2 cellular contexts compared by ENCODE assay signal in the genomic region with DNA sequence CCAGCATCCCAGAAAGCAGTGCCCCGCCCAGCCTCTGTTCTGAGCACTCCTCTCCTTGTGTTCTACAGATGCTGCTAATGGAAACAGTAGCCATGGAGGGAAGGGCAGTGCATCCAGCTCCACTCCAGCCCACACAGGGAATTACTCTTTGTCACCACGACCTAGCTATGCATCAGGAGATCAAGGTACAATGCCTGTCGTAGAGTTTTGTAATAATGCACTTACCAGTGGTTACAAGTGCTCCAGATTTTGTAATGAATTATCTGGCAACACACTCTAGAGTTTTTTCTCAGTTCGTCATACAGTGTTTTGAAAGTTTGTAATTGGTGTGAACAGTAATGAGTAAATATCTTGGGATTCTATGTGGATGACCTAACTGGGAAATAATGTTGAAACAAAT.
TF ChIP-seq lines count a peak whose summit lies in the region.

No MANE protein-coding gene starts in this region.

TF ChIP-seq in HepG2, 621 proteins besides CTCF, POLR2A, EP300 and RAD21 (continued from another document):
- TF ChIP-seq CREB1 (IDR thresholded peaks at IDR 0.05) (0 out of 2 replicates have a peak, but pooled peaks have one; percentile 8), CREB1 (CRISPR knock-in tag; IDR thresholded peaks at IDR 0.05) (no peak)
- TF ChIP-seq, protein P1, sequence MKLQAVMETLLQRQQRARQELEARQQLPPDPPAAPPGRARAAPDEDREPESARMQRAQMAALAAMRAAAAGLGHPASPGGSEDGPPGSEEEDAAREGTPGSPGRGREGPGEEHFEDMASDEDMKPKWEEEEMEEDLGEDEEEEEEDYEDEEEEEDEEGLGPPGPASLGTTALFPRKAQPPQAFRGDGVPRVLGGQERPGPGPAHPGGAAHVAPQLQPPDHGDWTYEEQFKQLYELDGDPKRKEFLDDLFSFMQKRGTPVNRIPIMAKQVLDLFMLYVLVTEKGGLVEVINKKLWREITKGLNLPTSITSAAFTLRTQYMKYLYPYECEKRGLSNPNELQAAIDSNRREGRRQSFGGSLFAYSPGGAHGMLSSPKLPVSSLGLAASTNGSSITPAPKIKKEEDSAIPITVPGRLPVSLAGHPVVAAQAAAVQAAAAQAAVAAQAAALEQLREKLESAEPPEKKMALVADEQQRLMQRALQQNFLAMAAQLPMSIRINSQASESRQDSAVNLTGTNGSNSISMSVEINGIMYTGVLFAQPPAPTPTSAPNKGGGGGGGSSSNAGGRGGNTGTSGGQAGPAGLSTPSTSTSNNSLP (IDR thresholded peaks at IDR 0.05; ENCODE audit: low read depth, low read length), result 0 out of 2 replicates have a peak, but pooled peaks have one; percentile 28

TF ChIP-seq in HEK293T, 16 proteins besides CTCF, POLR2A, EP300 and RAD21 (continued from another document):
- TF ChIP-seq SP1 (IDR thresholded peaks at IDR 0.05), result no peak
- no peak for TF ChIP-seq FOXM1 (IDR thresholded peaks at IDR 0.05; ENCODE audit: borderline replicate concordance)
- no peak for TF ChIP-seq NFRKB (IDR thresholded peaks at IDR 0.05)
- no peak for TF ChIP-seq CTBP1 (IDR thresholded peaks at IDR 0.05; ENCODE audit: borderline replicate concordance)
- TF ChIP-seq TARDBP (IDR thresholded peaks at IDR 0.05), result no peak
